16 cellular contexts compared by ENCODE assay signal in the genomic region with DNA sequence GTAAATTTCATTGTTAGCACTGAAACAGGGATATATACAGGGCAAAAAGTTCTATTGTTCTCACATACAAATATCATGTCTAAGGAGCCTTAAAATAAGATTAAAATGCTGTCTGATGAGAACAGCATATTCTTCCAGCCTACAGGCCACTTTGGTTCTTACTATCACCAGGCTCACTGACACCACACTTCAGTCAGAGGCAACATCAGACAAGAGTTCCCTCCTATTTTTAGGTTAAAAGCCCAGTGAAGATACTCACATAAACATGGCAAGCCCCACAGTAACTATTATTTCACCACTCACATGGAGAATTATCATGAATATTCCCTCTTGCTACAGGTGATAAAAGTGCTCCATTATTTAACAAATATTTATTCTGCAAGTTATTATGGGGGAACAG.
"Had no signal": no experiment of that assay in that cellular context is flagged by ENCODE, and none has a peak within 500 bp of the region (broad histone marks: within the 10 kb centered on the region; RNA-seq: fewer than 3 reads in every experiment).

No MANE protein-coding gene starts in this region.

- H3K4me3 ChIP-seq: dorsolateral prefrontal cortex, left lung, upper lobe of right lung had no signal

- H3K9me3 Mint-ChIP-seq: activated naive CD4-positive, alpha-beta T cell treated with anti-CD3 and anti-CD28 coated beads for 36 hours; activated T-helper 17 cell treated with anti-CD3 and anti-CD28 coated beads, Interleukin-2, amount 50 U/mL, for 72 hours; natural killer cell treated with Interleukin-12 subunit alpha and Interleukin-12 subunit beta and Interleukin-15 and Interleukin-18, amount 100 ng/mL, for 72 hours had no signal

- H3K27me3 Mint-ChIP-seq: activated T-helper 17 cell treated with anti-CD3 and anti-CD28 coated beads, Interleukin-2, amount 50 U/mL, for 72 hours; natural killer cell treated with Interleukin-12 subunit alpha and Interleukin-12 subunit beta and Interleukin-15 and Interleukin-18, amount 100 ng/mL, for 72 hours had no signal

- H3K27me3 ChIP-seq: dorsolateral prefrontal cortex, left lung, upper lobe of right lung had no signal

- H3K27ac ChIP-seq: dorsolateral prefrontal cortex, left lung, upper lobe of right lung had no signal

- H3K4me3 Mint-ChIP-seq: activated naive CD4-positive, alpha-beta T cell treated with anti-CD3 and anti-CD28 coated beads for 36 hours; activated T-helper 17 cell treated with anti-CD3 and anti-CD28 coated beads, Interleukin-2, amount 50 U/mL, for 72 hours; natural killer cell treated with Interleukin-12 subunit alpha and Interleukin-12 subunit beta and Interleukin-15 and Interleukin-18, amount 100 ng/mL, for 72 hours had no signal

- H3K4me1 ChIP-seq: left lung, upper lobe of right lung had no signal

- H3K36me3 Mint-ChIP-seq: natural killer cell treated with Interleukin-12 subunit alpha and Interleukin-12 subunit beta and Interleukin-15 and Interleukin-18, amount 100 ng/mL, for 72 hours had no signal

- H3K27ac Mint-ChIP-seq: activated naive CD4-positive, alpha-beta T cell treated with anti-CD3 and anti-CD28 coated beads for 36 hours; activated T-helper 17 cell treated with anti-CD3 and anti-CD28 coated beads, Interleukin-2, amount 50 U/mL, for 72 hours; natural killer cell treated with Interleukin-12 subunit alpha and Interleukin-12 subunit beta and Interleukin-15 and Interleukin-18, amount 100 ng/mL, for 72 hours had no signal

- ATAC-seq: activated CD4-positive, CD25-positive, alpha-beta regulatory T cell treated with anti-CD3 and anti-CD28 coated beads, Interleukin-2, amount 50 U/mL, for 24 hours; activated T-helper 17 cell treated with anti-CD3 and anti-CD28 coated beads, Interleukin-2, amount 50 U/mL, for 72 hours; left lung; natural killer cell treated with Interleukin-12 subunit alpha and Interleukin-12 subunit beta and Interleukin-15 and Interleukin-18, amount 100 ng/mL, for 72 hours; upper lobe of right lung had no signal

- H3K4me1 Mint-ChIP-seq: activated T-helper 17 cell treated with anti-CD3 and anti-CD28 coated beads, Interleukin-2, amount 50 U/mL, for 72 hours had no signal

- H3K9me3 ChIP-seq: left lung, upper lobe of right lung had no signal

- DNase-seq: activated CD4-positive, alpha-beta T cell treated with anti-CD3 and anti-CD28 coated beads, Interleukin-2, amount 50 U/mL, for 4 hours; activated naive CD4-positive, alpha-beta T cell treated with anti-CD3 and anti-CD28 coated beads for 36 hours; dorsolateral prefrontal cortex; hippocampal formation; left lung; nucleus accumbens; right cardiac atrium; small intestine; stimulated activated CD4-positive, alpha-beta T cell treated with anti-CD3 and anti-CD28 coated beads, Interleukin-4, amount 100 ng/mL, for 4 hours; stimulated activated CD8-positive, alpha-beta memory T cell treated with anti-CD3 and anti-CD28 coated beads, Interleukin-4, amount 100 ng/mL, for 48 hours; stimulated activated naive CD8-positive, alpha-beta T cell treated with anti-CD3 and anti-CD28 coated beads, Interleukin-15, Interleukin-2, amounts not matched to agents 100 U/mL and 50 U/mL, for 24 hours; T-helper 9 cell; upper lobe of right lung had no signal

- H3K36me3 ChIP-seq: left lung, upper lobe of right lung had no signal
